9 cellular contexts compared by ENCODE assay signal in the genomic region with DNA sequence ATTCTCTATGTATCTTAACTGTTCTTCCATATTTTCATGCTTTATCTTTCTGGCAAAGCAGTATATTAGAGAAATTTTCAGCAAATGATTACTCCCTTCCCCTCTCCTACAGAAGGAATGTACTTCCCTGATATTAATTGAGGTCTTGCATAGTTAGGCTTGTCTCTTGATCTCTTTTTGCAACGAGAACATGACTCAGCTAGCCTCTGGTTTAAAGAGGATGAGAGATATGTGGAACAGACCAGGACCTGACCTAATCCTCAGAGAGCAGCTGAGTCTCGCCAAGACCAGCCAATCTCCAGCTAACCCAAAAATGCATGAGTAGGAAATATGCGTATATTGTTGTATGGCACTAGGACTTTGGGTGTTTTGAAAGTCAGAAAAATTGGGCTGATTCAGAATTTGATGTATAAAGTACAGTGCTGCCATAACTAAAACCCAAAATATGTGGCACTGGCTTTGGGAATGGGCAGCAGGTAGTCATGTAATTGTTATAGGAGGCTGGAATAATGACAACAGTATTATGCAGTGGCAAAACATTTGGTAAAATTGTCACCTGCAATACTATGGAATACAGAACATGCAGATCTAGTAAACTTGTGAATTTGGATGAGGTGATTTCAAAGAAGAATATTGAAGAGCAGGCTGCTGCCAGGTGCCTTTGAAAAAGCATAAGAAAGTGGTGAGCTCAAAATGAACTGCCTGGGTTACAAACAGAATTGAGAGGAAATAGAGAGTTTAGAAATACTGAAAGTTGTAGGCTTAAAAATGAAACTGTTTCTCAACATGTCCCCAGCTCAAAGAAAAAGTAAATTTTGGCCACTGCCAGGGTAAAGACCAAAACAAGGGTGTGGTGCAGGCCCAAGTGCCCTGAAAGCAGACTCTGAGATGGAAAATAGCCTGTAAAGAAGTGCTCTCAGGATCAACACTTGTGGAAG. TPM values are rescaled to one million over a fixed set of nuclear protein-coding genes. Genes with fewer than 3 reads are reported as not detected.
DNase-seq lines count a peak whose midpoint lies in the region; ATAC-seq and TF ChIP-seq lines count a peak whose summit lies in the region.
"Had no signal": no experiment of that assay in that cellular context is flagged by ENCODE, and none has a peak within 500 bp of the region (broad histone marks: within the 10 kb centered on the region; RNA-seq: fewer than 3 reads in every experiment).

No MANE protein-coding gene starts in this region.

- peak overlapping the region; percentile 92 to 98 (median 97) for H3K27ac Mint-ChIP-seq in CD4-positive, CD25-positive, alpha-beta regulatory T cell
- H3K27ac Mint-ChIP-seq in nephron progenitor cell = no peak overlapping the region

- H3K4me3 Mint-ChIP-seq in CD4-positive, CD25-positive, alpha-beta regulatory T cell = peak overlapping the region; percentile 38 to 84 (median 71)
- no peak overlapping the region for H3K4me3 Mint-ChIP-seq in nephron progenitor cell
- H3K4me3 Mint-ChIP-seq: brain had no signal

- H3K27me3 ChIP-seq in CD4-positive, CD25-positive, alpha-beta regulatory T cell (ENCODE audit: control insufficient read depth, insufficient read depth, low read length) = no peaks in the 10 kb centered on the region
- H3K27me3 ChIP-seq in ascending aorta = no peaks in the 10 kb centered on the region

- H3K36me3 ChIP-seq in CD4-positive, CD25-positive, alpha-beta regulatory T cell (ENCODE audit: control insufficient read depth, insufficient read depth, low read length) = peaks cover 2% of the 10 kb centered on the region
- no peaks in the 10 kb centered on the region for H3K36me3 ChIP-seq in ascending aorta

- H3K27ac ChIP-seq in CD4-positive, CD25-positive, alpha-beta regulatory T cell (ENCODE audit: insufficient read depth, low read length, poor library complexity, severe bottlenecking) = peak overlapping the region; percentile 73
- H3K27ac ChIP-seq in ascending aorta = peak overlapping the region; percentile 54 to 59

- peaks cover 21% of the 10 kb centered on the region for H3K4me1 ChIP-seq in CD4-positive, CD25-positive, alpha-beta regulatory T cell (ENCODE audit: control insufficient read depth, insufficient read depth, low read length, poor library complexity, severe bottlenecking)
- H3K4me1 ChIP-seq in ascending aorta = peaks cover 0 to 3% of the 10 kb centered on the region in 2 donors

- no peak for TF ChIP-seq CTCF in ascending aorta (IDR thresholded peaks at IDR 0.05)
- no peak for TF ChIP-seq CTCF in nephron progenitor cell (IDR thresholded peaks at IDR 0.05)

- H3K9me3 ChIP-seq in CD4-positive, CD25-positive, alpha-beta regulatory T cell (ENCODE audit: control insufficient read depth in 2 of 2, low read length in 2 of 2) = no peaks in the 10 kb centered on the region
- no peaks in the 10 kb centered on the region for H3K9me3 ChIP-seq in ascending aorta

- H3K9me3 Mint-ChIP-seq in CD4-positive, CD25-positive, alpha-beta regulatory T cell = no peaks in the 10 kb centered on the region
- H3K9me3 Mint-ChIP-seq in nephron progenitor cell = no peaks in the 10 kb centered on the region
- H3K9me3 Mint-ChIP-seq: brain had no signal

- H3K4me1 Mint-ChIP-seq in CD4-positive, CD25-positive, alpha-beta regulatory T cell = peaks cover 40 to 82% (median 43%) of the 10 kb centered on the region in 4 donors
- H3K4me1 Mint-ChIP-seq in nephron progenitor cell = no peaks in the 10 kb centered on the region
- H3K4me1 Mint-ChIP-seq: brain had no signal

- intact Hi-C loops in ascending aorta (cut with DNase I) = no loop called here

- peak overlapping the region; percentile 70 for H3K4me3 ChIP-seq in CD4-positive, CD25-positive, alpha-beta regulatory T cell (ENCODE audit: low read depth, low read length)
- no peak overlapping the region for H3K4me3 ChIP-seq in ascending aorta

- H3K36me3 Mint-ChIP-seq in CD4-positive, CD25-positive, alpha-beta regulatory T cell = peaks cover 18% of the 10 kb centered on the region
- H3K36me3 Mint-ChIP-seq in nephron progenitor cell (ENCODE audit: low read depth) = no peaks in the 10 kb centered on the region
- H3K36me3 Mint-ChIP-seq: brain had no signal

- H3K27me3 Mint-ChIP-seq in CD4-positive, CD25-positive, alpha-beta regulatory T cell = no peaks in the 10 kb centered on the region
- peaks cover 4% of the 10 kb centered on the region for H3K27me3 Mint-ChIP-seq in nephron progenitor cell (ENCODE audit: low read depth, poor library complexity)

- peak; percentile 53 to 65 for ATAC-seq in CD4-positive, CD25-positive, alpha-beta regulatory T cell (ENCODE audit: low read depth in 2 of 2)
- ATAC-seq in GM19372 (IDR thresholded peaks at IDR 0.05; ENCODE audit: low read depth, unreplicated experiment) (peak; percentile 91), HG03342 (IDR thresholded peaks at IDR 0.05; ENCODE audit: unreplicated experiment) (peak; percentile 90)

- peak in 2 of 3 donors; percentile 31 to 86 for DNase-seq in CD4-positive, CD25-positive, alpha-beta regulatory T cell
- DNase-seq in ascending aorta (ENCODE audit: low spot score in 2 of 2) (no peak), NCI-H82 treated with DMSO at 0.1 percent for 48 hours (lab: John Stamatoyannopoulos, UW; ENCODE audit: unreplicated experiment) (no peak), NCI-H1417 (lab: John Stamatoyannopoulos, UW) (no peak), nephron progenitor cell (no peak)
- no peak for DNase-seq in activated CD4-positive, CD25-positive, alpha-beta regulatory T cell treated with anti-CD3 and anti-CD28 coated beads, Interleukin-2, amount 50 U/mL, for 72 hours

RNA-seq across cellular contexts. Expression of gene USP15, which starts 9.3 kb away (rescaled TPM):
- 417 TPM for total RNA-seq in CD4-positive, CD25-positive, alpha-beta regulatory T cell
- 100 to 1,000 TPM; 183 to 214 (median 201) TPM for polyA plus RNA-seq in CD4-positive, CD25-positive, alpha-beta regulatory T cell
- total RNA-seq in ascending aorta = 48.2 TPM

Comparison
In these comparisons a context has a peak if more than half of its experiments do, and no peak if none do; other contexts are left out.
1. DNase-seq: peak in CD4-positive, CD25-positive, alpha-beta regulatory T cell (2 of 3); none in ascending aorta (0 of 2), NCI-H82 treated with DMSO at 0.1 percent for 48 hours (single experiment), NCI-H1417 (0 of 3), nephron progenitor cell (single experiment) and activated CD4-positive, CD25-positive, alpha-beta regulatory T cell treated with anti-CD3 and anti-CD28 coated beads, Interleukin-2, amount 50 U/mL, for 72 hours (single experiment).
2. Peak in every context shown above with its lines, with median percentiles within 50 percentile points of each other: ATAC-seq.